In genomic region chr17:62140836-62141235, GRCh38 we compare ENCODE assay signal across 1 cellular context.
TF ChIP-seq lines count a peak whose summit lies in the region.

No MANE protein-coding gene starts in this region.

TF ChIP-seq in K562, 482 proteins besides CTCF, POLR2A, EP300 and RAD21 (continued from another document):
- TF ChIP-seq E4F1 (CRISPR knock-in tag; IDR thresholded peaks at IDR 0.05; ENCODE audit: borderline replicate concordance), result no peak
- TF ChIP-seq CBFA2T3 (IDR thresholded peaks at IDR 0.05), result 0 out of 2 replicates have a peak, but pooled peaks have one; percentile 21
- TF ChIP-seq CCNT2 (IDR thresholded peaks at IDR 0.05; ENCODE audit: borderline replicate concordance, extremely low read depth, insufficient read length, low read depth, low read length), result no peak
